In genomic region chr12:14651371-14651770, GRCh38 we compare ENCODE assay signal across 16 cellular contexts. TPM values are rescaled to one million over a fixed set of nuclear protein-coding genes. Genes with fewer than 3 reads are reported as not detected.
DNase-seq lines count a peak whose midpoint lies in the region; ATAC-seq and TF ChIP-seq lines count a peak whose summit lies in the region.
"Had no signal": no experiment of that assay in that cellular context is flagged by ENCODE, and none has a peak within 500 bp of the region (broad histone marks: within the 10 kb centered on the region; RNA-seq: fewer than 3 reads in every experiment).

No MANE protein-coding gene starts in this region.

- peak overlapping the region; percentile 16 for H3K27ac Mint-ChIP-seq in mesothelial cell of epicardium
- no peak overlapping the region for H3K27ac Mint-ChIP-seq in activated CD4-positive, alpha-beta memory T cell treated with anti-CD3 and anti-CD28 coated beads, Interleukin-2, amount 10 ng/mL, durations not matched to agents 7 days and 5 days
- H3K27ac Mint-ChIP-seq: CD4-positive, CD25-positive, alpha-beta regulatory T cell; CD8-positive, alpha-beta T cell had no signal

- no peaks in the 10 kb centered on the region for H3K9me3 ChIP-seq in Karpas-422 (ENCODE audit: low read length)
- H3K9me3 ChIP-seq: Caco-2 had no signal

- peaks cover 10% of the 10 kb centered on the region for H3K4me1 ChIP-seq in Karpas-422 (ENCODE audit: low read length)
- H3K4me1 ChIP-seq: Caco-2 had no signal

- no peaks in the 10 kb centered on the region for H3K36me3 Mint-ChIP-seq in mesothelial cell of epicardium
- H3K36me3 Mint-ChIP-seq in activated CD4-positive, alpha-beta memory T cell treated with anti-CD3 and anti-CD28 coated beads, Interleukin-2, amount 10 ng/mL, durations not matched to agents 7 days and 5 days (ENCODE audit: low read depth) = no peaks in the 10 kb centered on the region
- H3K36me3 Mint-ChIP-seq: CD4-positive, CD25-positive, alpha-beta regulatory T cell; CD8-positive, alpha-beta T cell had no signal

- CTCF ChIA-PET in activated CD4-positive, alpha-beta memory T cell treated with anti-CD3 and anti-CD28 coated beads, Interleukin-2, amount 10 ng/mL, durations not matched to agents 7 days and 5 days (lab: Charles Lee) = no interaction called here

- H3K9ac ChIP-seq in Karpas-422 (ENCODE audit: low read length) = no peak overlapping the region

- peak overlapping the region; percentile 15 for H3K4me2 ChIP-seq in Karpas-422 (ENCODE audit: low read depth, low read length, poor library complexity, severe bottlenecking)

- no peak overlapping the region for H3K4me3 Mint-ChIP-seq in mesothelial cell of epicardium
- no peak overlapping the region for H3K4me3 Mint-ChIP-seq in activated CD4-positive, alpha-beta memory T cell treated with anti-CD3 and anti-CD28 coated beads, Interleukin-2, amount 10 ng/mL, durations not matched to agents 7 days and 5 days
- H3K4me3 Mint-ChIP-seq: CD4-positive, CD25-positive, alpha-beta regulatory T cell; CD8-positive, alpha-beta T cell had no signal

- ATAC-seq in HG03342 (IDR thresholded peaks at IDR 0.05; ENCODE audit: unreplicated experiment) (no peak), GM19467 (IDR thresholded peaks at IDR 0.05; ENCODE audit: unreplicated experiment) (no peak)
- ATAC-seq: CD8-positive, alpha-beta T cell had no signal

- no peak for TF ChIP-seq CTCF in mesothelial cell of epicardium (IDR thresholded peaks at IDR 0.05; ENCODE audit: unreplicated experiment)

- 0 out of 2 replicates have a peak overlapping the region, but pooled peaks have one; percentile 16 for H2AFZ ChIP-seq in Karpas-422 (ENCODE audit: low read length)

- H3K4me3 ChIP-seq in H7 (ENCODE audit: insufficient read depth, low read depth, low read length) = no peak overlapping the region
- no peak overlapping the region for H3K4me3 ChIP-seq in Karpas-422 (ENCODE audit: low read length)

- peaks cover 7% of the 10 kb centered on the region for H3K9me3 Mint-ChIP-seq in mesothelial cell of epicardium
- no peaks in the 10 kb centered on the region for H3K9me3 Mint-ChIP-seq in activated CD4-positive, alpha-beta memory T cell treated with anti-CD3 and anti-CD28 coated beads, Interleukin-2, amount 10 ng/mL, durations not matched to agents 7 days and 5 days
- H3K9me3 Mint-ChIP-seq: CD4-positive, CD25-positive, alpha-beta regulatory T cell; CD8-positive, alpha-beta T cell had no signal

- no peaks in the 10 kb centered on the region for H3K27me3 Mint-ChIP-seq in mesothelial cell of epicardium (ENCODE audit: low read depth)
- peaks cover 6% of the 10 kb centered on the region for H3K27me3 Mint-ChIP-seq in activated CD4-positive, alpha-beta memory T cell treated with anti-CD3 and anti-CD28 coated beads, Interleukin-2, amount 10 ng/mL, durations not matched to agents 7 days and 5 days

- no peaks in the 10 kb centered on the region for H3K27me3 ChIP-seq in H7 (ENCODE audit: control insufficient read depth, insufficient read depth, low read length)
- no peaks in the 10 kb centered on the region for H3K27me3 ChIP-seq in Karpas-422 (ENCODE audit: low read length)

- peaks cover 20% of the 10 kb centered on the region for H3K4me1 Mint-ChIP-seq in mesothelial cell of epicardium
- no peaks in the 10 kb centered on the region for H3K4me1 Mint-ChIP-seq in activated CD4-positive, alpha-beta memory T cell treated with anti-CD3 and anti-CD28 coated beads, Interleukin-2, amount 10 ng/mL, durations not matched to agents 7 days and 5 days
- H3K4me1 Mint-ChIP-seq: CD4-positive, CD25-positive, alpha-beta regulatory T cell had no signal

- no peaks in the 10 kb centered on the region for H4K20me1 ChIP-seq in Karpas-422 (ENCODE audit: insufficient read depth, low read depth, low read length)

- DNase-seq in H7 (peak; percentile 12), Karpas-422 (no peak), mesothelial cell of epicardium (ENCODE audit: low spot score in 2 of 2, unreplicated experiment in 2 of 2) (no peak)
- DNase-seq in activated CD4-positive, alpha-beta memory T cell treated with anti-CD3 and anti-CD28 coated beads, Interleukin-2, amount 10 ng/mL, durations not matched to agents 7 days and 5 days = no peak
- DNase-seq: C1 segment of cervical spinal cord; Caco-2; CD4-positive, CD25-positive, alpha-beta regulatory T cell; CD8-positive, alpha-beta T cell; DMS153; DND-41; GOT3; HCEC 1CT had no signal

- H3K36me3 ChIP-seq in H7 (replicated peaks; ENCODE audit: control insufficient read depth, insufficient read depth, low read length) (no peaks in the 10 kb centered on the region), Karpas-422 (ENCODE audit: insufficient read depth, low read length) (no peaks in the 10 kb centered on the region)

- no peaks in the 10 kb centered on the region for H3K79me2 ChIP-seq in Karpas-422 (ENCODE audit: low read length)

- no peak overlapping the region for H3K27ac ChIP-seq in Karpas-422 (ENCODE audit: low read length)

- H3K9me2 ChIP-seq in Karpas-422 (replicated peaks; ENCODE audit: insufficient read depth, low read length) = no peaks in the 10 kb centered on the region

- POLR2A ChIA-PET in activated CD4-positive, alpha-beta memory T cell treated with anti-CD3 and anti-CD28 coated beads, Interleukin-2, amount 10 ng/mL, durations not matched to agents 7 days and 5 days (lab: Charles Lee) = no interaction called here

RNA-seq across cellular contexts. Expression of gene GUCY2C, which starts 45.0 kb away (rescaled TPM):
- total RNA-seq in H7 (2014; rRNA removed; shearing (Covaris generic)) = 1.1 and 2.5 TPM in 2 replicates
- 0.07 and 0.48 TPM in 2 replicates for total RNA-seq in Karpas-422 (2014; rRNA removed; shearing (Covaris generic); ENCODE audit: low replicate concordance)
- total RNA-seq in mesothelial cell of epicardium = 0.07 to 0.09 TPM (median 0.09 TPM) in 3 replicates
- total RNA-seq in activated CD4-positive, alpha-beta memory T cell treated with anti-CD3 and anti-CD28 coated beads, Interleukin-2, amount 10 ng/mL, durations not matched to agents 7 days and 5 days = not detected
- total RNA-seq: A172; A673; CD4-positive, CD25-positive, alpha-beta regulatory T cell; CD8-positive, alpha-beta T cell had no signal
